ENCODE assay signal across 8 cellular contexts in the genomic region with DNA sequence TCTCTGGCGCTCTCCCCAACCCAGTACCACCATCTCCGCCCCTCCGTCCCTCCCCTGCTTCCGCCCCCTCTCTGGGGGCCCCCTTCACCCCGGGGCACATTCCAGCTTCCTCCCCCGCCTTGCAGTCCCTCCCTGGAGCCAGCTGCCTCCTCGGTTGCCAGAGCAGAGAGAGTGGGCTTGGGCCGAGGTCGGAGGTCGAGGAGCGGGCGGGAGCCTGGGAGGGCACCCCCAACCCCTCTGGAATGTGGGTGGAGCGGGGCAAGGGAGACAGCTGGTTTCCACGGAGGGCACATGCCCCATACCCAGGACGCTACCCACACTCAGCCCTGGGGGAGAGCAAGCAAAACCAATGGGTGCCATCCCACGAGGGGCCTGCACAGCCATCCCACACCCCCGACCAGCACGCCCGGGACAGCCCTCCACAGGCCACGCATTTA. TPM values are rescaled to one million over a fixed set of nuclear protein-coding genes. Genes with fewer than 3 reads are reported as not detected.
DNase-seq lines count a peak whose midpoint lies in the region; ATAC-seq and TF ChIP-seq lines count a peak whose summit lies in the region.

No MANE protein-coding gene starts in this region.

- peaks cover 49% of the 10 kb centered on the region for H3K4me1 ChIP-seq in GM23248 (ENCODE audit: insufficient read depth)
- H3K4me1 ChIP-seq in hepatocyte (ENCODE audit: insufficient read depth) = peaks cover 78% of the 10 kb centered on the region
- H3K4me1 ChIP-seq in skeletal muscle tissue (ENCODE audit: control insufficient read depth in 3 of 3, insufficient read depth in 3 of 3, low read length in 3 of 3) = peaks cover 55 to 64% (median 61%) of the 10 kb centered on the region in 3 donors

- H3K79me2 ChIP-seq in GM23248 (ENCODE audit: insufficient read depth) (peaks cover 13% of the 10 kb centered on the region), hepatocyte (peaks cover 19% of the 10 kb centered on the region)

- H3K36me3 ChIP-seq in GM23248 (ENCODE audit: low read depth) (peaks cover 4% of the 10 kb centered on the region; the same call in 1 of the 2 replicates), hepatocyte (replicated peaks; ENCODE audit: insufficient read depth, low read depth) (no peaks in the 10 kb centered on the region), skeletal muscle tissue (ENCODE audit: control insufficient read depth in 3 of 3, insufficient read depth in 3 of 3, low read length in 3 of 3) (peaks cover 0 to under 1% (median 0%) of the 10 kb centered on the region in 3 donors)

- H3K9me3 Mint-ChIP-seq in WTC11 = no peaks in the 10 kb centered on the region

- no peak for DNase-seq in GM23248
- no peak for DNase-seq in WTC11 (ENCODE audit: low spot score)
- DNase-seq in hepatocyte (ENCODE audit: low spot score) = no peak
- DNase-seq in NCI-H146 (lab: John Stamatoyannopoulos, UW) = no peak
- DNase-seq in inferior parietal cortex (ENCODE audit: extremely low spot score) = no peak
- DNase-seq in activated CD4-positive, alpha-beta T cell treated with anti-CD3 and anti-CD28 coated beads, Interleukin-2, amount 50 U/mL, for 48 hours = no peak

- no peak overlapping the region for H3K27ac Mint-ChIP-seq in WTC11

- CTCF ChIA-PET in WTC11 (lab: Charles Lee) = interaction anchor here (15.6 kb wide), 1 partner anchor 20 kb away, joined by 648 read pairs; the partner anchor contains the start of gene ATP5F1D

- no peaks in the 10 kb centered on the region for H3K27me3 ChIP-seq in GM23248 (replicated peaks; ENCODE audit: insufficient read depth)
- H3K27me3 ChIP-seq in hepatocyte = no peaks in the 10 kb centered on the region
- H3K27me3 ChIP-seq in skeletal muscle tissue (ENCODE audit: control insufficient read depth in 3 of 3, insufficient read depth in 3 of 3, low read length in 3 of 3) = no peaks in the 10 kb centered on the region

- in situ Hi-C loops in GM23248 (cut with MboI) = no loop called here

- H2AFZ ChIP-seq in GM23248 (no peak overlapping the region), hepatocyte (no peak overlapping the region)

- ATAC-seq in WTC11 (no peak), HG03571 (IDR thresholded peaks at IDR 0.05; ENCODE audit: unreplicated experiment) (no peak)

- H3K9me3 ChIP-seq in GM23248 (ENCODE audit: low read depth) = no peaks in the 10 kb centered on the region
- H3K9me3 ChIP-seq in hepatocyte (ENCODE audit: low read depth) = no peaks in the 10 kb centered on the region
- H3K9me3 ChIP-seq in skeletal muscle tissue (ENCODE audit: control insufficient read depth in 3 of 3, low read length in 3 of 3) = no peaks in the 10 kb centered on the region

- H3K4me1 Mint-ChIP-seq in WTC11 = peaks cover 57% of the 10 kb centered on the region

- no peak for TF ChIP-seq CTCF in WTC11 (IDR thresholded peaks at IDR 0.05)
- TF ChIP-seq CTCF in hepatocyte (IDR thresholded peaks at IDR 0.05; ENCODE audit: poor library complexity) = no peak

- peak overlapping the region; percentile 94; the same call in 1 of the 2 replicates for H3K9ac ChIP-seq in GM23248
- H3K9ac ChIP-seq in skeletal muscle tissue (ENCODE audit: low read depth in 1 of 3, low read length in 3 of 3) = peak overlapping the region in 2 of 3 donors; percentile 83 to 86

- H3K9me2 ChIP-seq in GM23248 (ENCODE audit: insufficient read depth) (no peaks in the 10 kb centered on the region), hepatocyte (replicated peaks; ENCODE audit: insufficient read depth) (no peaks in the 10 kb centered on the region)

- peaks cover 31% of the 10 kb centered on the region for H3F3A ChIP-seq in GM23248 (ENCODE audit: insufficient read depth)

- 72 to 79% methylated on average over 10 to 20 of the region's 20 CpGs for WGBS in GM23248 (ENCODE audit: low coverage in 1 of 2, low lambda C conversion rate in 2 of 2, missing lambda C conversion rate in 2 of 2), 2 experiments
- 38% methylated on average over 13 of the region's 20 CpGs for WGBS in hepatocyte (ENCODE audit: low lambda C conversion rate, missing lambda C conversion rate)

- H3K4me2 ChIP-seq in GM23248 (ENCODE audit: unreplicated experiment) (peak overlapping the region; percentile 98), hepatocyte (peak overlapping the region; percentile 93)

- peaks cover 5% of the 10 kb centered on the region; the same call in 1 of the 2 replicates for H3K36me3 Mint-ChIP-seq in WTC11

- H3K4me3 Mint-ChIP-seq in WTC11 = peak overlapping the region; percentile 51

- peak overlapping the region; percentile 98 for H3K27ac ChIP-seq in GM23248
- peak overlapping the region; percentile 98 for H3K27ac ChIP-seq in hepatocyte
- peak overlapping the region; percentile 89 for H3K27ac ChIP-seq in skeletal muscle tissue (ENCODE audit: low read depth, low read length)

- H3K4me3 ChIP-seq in GM23248 (0 out of 2 replicates have a peak overlapping the region, but pooled peaks have one; percentile 81), hepatocyte (no peak overlapping the region), skeletal muscle tissue (ENCODE audit: low read length in 3 of 3) (no peak overlapping the region)

- no peaks in the 10 kb centered on the region for H4K20me1 ChIP-seq in GM23248 (ENCODE audit: insufficient read depth)
- H4K20me1 ChIP-seq in hepatocyte (ENCODE audit: insufficient read depth, poor library complexity, severe bottlenecking) = peaks cover 1% of the 10 kb centered on the region

- POLR2A ChIA-PET in WTC11 (lab: Charles Lee) = interaction anchor here (1.5 kb wide), 1 partner anchor 19 kb away, joined by 4 read pairs; no protein-coding TSS in a partner anchor

- peaks cover 5% of the 10 kb centered on the region for H3K27me3 Mint-ChIP-seq in WTC11 (ENCODE audit: low read depth)

TF ChIP-seq in WTC11, 78 proteins besides CTCF, POLR2A, EP300 and RAD21 (continues in another document):
- TF ChIP-seq, protein P1, sequence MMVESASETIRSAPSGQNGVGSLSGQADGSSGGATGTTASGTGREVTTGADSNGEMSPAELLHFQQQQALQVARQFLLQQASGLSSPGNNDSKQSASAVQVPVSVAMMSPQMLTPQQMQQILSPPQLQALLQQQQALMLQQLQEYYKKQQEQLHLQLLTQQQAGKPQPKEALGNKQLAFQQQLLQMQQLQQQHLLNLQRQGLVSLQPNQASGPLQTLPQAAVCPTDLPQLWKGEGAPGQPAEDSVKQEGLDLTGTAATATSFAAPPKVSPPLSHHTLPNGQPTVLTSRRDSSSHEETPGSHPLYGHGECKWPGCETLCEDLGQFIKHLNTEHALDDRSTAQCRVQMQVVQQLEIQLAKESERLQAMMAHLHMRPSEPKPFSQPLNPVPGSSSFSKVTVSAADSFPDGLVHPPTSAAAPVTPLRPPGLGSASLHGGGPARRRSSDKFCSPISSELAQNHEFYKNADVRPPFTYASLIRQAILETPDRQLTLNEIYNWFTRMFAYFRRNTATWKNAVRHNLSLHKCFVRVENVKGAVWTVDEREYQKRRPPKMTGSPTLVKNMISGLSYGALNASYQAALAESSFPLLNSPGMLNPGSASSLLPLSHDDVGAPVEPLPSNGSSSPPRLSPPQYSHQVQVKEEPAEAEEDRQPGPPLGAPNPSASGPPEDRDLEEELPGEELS (CRISPR knock-in tag; IDR thresholded peaks at IDR 0.05) = 0 out of 2 replicates have a peak, but pooled peaks have one; percentile 23
- TF ChIP-seq ZNF423 (CRISPR knock-in tag; IDR thresholded peaks at IDR 0.05) = 0 out of 2 replicates have a peak, but pooled peaks have one; percentile 27
- TF ChIP-seq NR2C2 (CRISPR knock-in tag; IDR thresholded peaks at IDR 0.05) = no peak
- TF ChIP-seq RELA (CRISPR knock-in tag; IDR thresholded peaks at IDR 0.05; ENCODE audit: borderline replicate concordance) = no peak

RNA-seq across cellular contexts. Expression of gene CIRBP, which starts 6.4 kb away (rescaled TPM):
- 239 and 392 TPM in 2 replicates for total RNA-seq in GM23248 (2014; rRNA removed; shearing (Covaris generic))
- polyA plus RNA-seq in GM23248 (2016; fragmentation: Nextera tagmentation; extraction: Ambion mirVana) = 163 and 185 TPM in 2 replicates
- 256 to 298 TPM (median 256 TPM) in 3 replicates for total RNA-seq in WTC11 (2021)
- total RNA-seq in hepatocyte = 212 and 361 TPM in 2 replicates
- polyA plus RNA-seq in hepatocyte = 202 and 261 TPM in 2 replicates
- total RNA-seq in skeletal muscle tissue = 413 TPM

RNA-seq across cellular contexts. Expression of gene FAM174C, which starts 12.6 kb away (rescaled TPM):
- total RNA-seq in GM23248 (2014; rRNA removed; shearing (Covaris generic)) = 61.5 and 84.5 TPM in 2 replicates
- 67.8 and 81.6 TPM in 2 replicates for polyA plus RNA-seq in GM23248 (2016; fragmentation: Nextera tagmentation; extraction: Ambion mirVana)
- 59.4 to 65.9 TPM (median 65.7 TPM) in 3 replicates for total RNA-seq in WTC11 (2021)
- total RNA-seq in hepatocyte = 25.5 TPM in 2 replicates
- polyA plus RNA-seq in hepatocyte = 79.9 and 89.5 TPM in 2 replicates
- total RNA-seq in skeletal muscle tissue = 9.4 TPM

RNA-seq across cellular contexts. Expression of gene MIDN, which starts 14.3 kb away (rescaled TPM):
- total RNA-seq in GM23248 (2014; rRNA removed; shearing (Covaris generic)) = 9.4 and 18.5 TPM in 2 replicates
- polyA plus RNA-seq in GM23248 (2016; fragmentation: Nextera tagmentation; extraction: Ambion mirVana) (3.1 and 4.0 TPM in 2 replicates), hepatocyte (94.6 and 98.4 TPM in 2 replicates)
- total RNA-seq in WTC11 (2021) (189 to 190 TPM (median 189 TPM) in 3 replicates), hepatocyte (28.7 and 30.1 TPM in 2 replicates), skeletal muscle tissue (5.2 TPM)

RNA-seq across cellular contexts. Expression of gene ATP5F1D, which starts 21.2 kb away (rescaled TPM):
- total RNA-seq in GM23248 (2014; rRNA removed; shearing (Covaris generic)) = 27.4 and 38.9 TPM in 2 replicates
- polyA plus RNA-seq in GM23248 (2016; fragmentation: Nextera tagmentation; extraction: Ambion mirVana) = 287 and 290 TPM in 2 replicates
- total RNA-seq in WTC11 (2021) = 262 to 277 TPM (median 270 TPM) in 3 replicates
- total RNA-seq in hepatocyte = 54.0 and 64.1 TPM in 2 replicates
- 291 and 297 TPM in 2 replicates for polyA plus RNA-seq in hepatocyte
- total RNA-seq in skeletal muscle tissue = 24.5 TPM

RNA-seq across cellular contexts. Expression of gene EFNA2, which starts 23.0 kb away (rescaled TPM):
- total RNA-seq in GM23248 (2014; rRNA removed; shearing (Covaris generic)) = not detected in 2 replicates
- not detected in 2 replicates for polyA plus RNA-seq in GM23248 (2016; fragmentation: Nextera tagmentation; extraction: Ambion mirVana)
- total RNA-seq in WTC11 (2021) = 11.4 to 14.2 TPM (median 12.6 TPM) in 3 replicates
- 11.0 and 14.2 TPM in 2 replicates for total RNA-seq in hepatocyte
- polyA plus RNA-seq in hepatocyte = 1.3 and 1.8 TPM in 2 replicates
- total RNA-seq in skeletal muscle tissue = 1.0 TPM
